ENCODE assay signal across 8 cellular contexts in genomic region chr16:29811170-29811895, GRCh38. TPM values are rescaled to one million over a fixed set of nuclear protein-coding genes. Genes with fewer than 3 reads are reported as not detected.
DNase-seq lines count a peak whose midpoint lies in the region; ATAC-seq and TF ChIP-seq lines count a peak whose summit lies in the region.

No MANE protein-coding gene starts in this region.

- ATAC-seq in GM21423 (IDR thresholded peaks at IDR 0.05; ENCODE audit: unreplicated experiment) = no peak

- H3K4me3 ChIP-seq in Caco-2 (ENCODE audit: low read depth, low read length) = peak overlapping the region; percentile 73

- peaks cover 7% of the 10 kb centered on the region; the same call in 1 of the 2 replicates for H3K36me3 ChIP-seq in Caco-2 (ENCODE audit: control insufficient read depth, insufficient read depth, low read length)

- no peaks in the 10 kb centered on the region for H3K27me3 ChIP-seq in Caco-2 (replicated peaks; ENCODE audit: control insufficient read depth, insufficient read depth, low read length)

- H3K4me1 Mint-ChIP-seq in Caco-2 (ENCODE audit: low read depth, unreplicated experiment) = peaks cover 37% of the 10 kb centered on the region

- no peak for TF ChIP-seq CTCF in Caco-2 (IDR thresholded peaks at IDR 0.05; ENCODE audit: insufficient read depth in 1 of 2, low read depth in 1 of 2, low read length in 1 of 2, severe bottlenecking in 1 of 2, unreplicated experiment in 1 of 2)

- H3K36me3 Mint-ChIP-seq in Caco-2 (ENCODE audit: insufficient read depth, unreplicated experiment) = peaks cover 62% of the 10 kb centered on the region

- POLR2A ChIA-PET in Caco-2 (lab: Charles Lee) = interaction anchor here (0.7 to 1.0 kb wide), 3 partner anchors 18 to 162 kb away, joined by 3 to 5 read pairs (median 3); partner anchors contain the start of genes KIF22 and TAOK2

- peak overlapping the region; percentile 93 for H3K27ac Mint-ChIP-seq in Caco-2 (ENCODE audit: unreplicated experiment)

- H3K9me3 Mint-ChIP-seq in Caco-2 (ENCODE audit: unreplicated experiment) = no peaks in the 10 kb centered on the region

- peak overlapping the region; percentile 94 for H3K4me3 Mint-ChIP-seq in Caco-2 (ENCODE audit: unreplicated experiment)

- DNase-seq in Caco-2 = peak; percentile 96
- peak; percentile 98 for DNase-seq in H4 (ENCODE audit: low spot score)
- DNase-seq in NCI-H1436 (lab: John Stamatoyannopoulos, UW) = peak; percentile 87
- DNase-seq in T-helper 2 cell = peak in 4 of 5 experiments; percentile 57 to 81 (median 68)
- DNase-seq in brain pericyte (ENCODE audit: low read depth, low spot score) = peak; percentile 84
- peak; percentile 88 for DNase-seq in iPS DF 19.7 (ENCODE audit: low read depth, low spot score)
- peak; percentile 96 for DNase-seq in putamen (ENCODE audit: low spot score)

- H3K4me1 ChIP-seq in Caco-2 = peaks cover 27% of the 10 kb centered on the region

- H3K9me3 ChIP-seq in Caco-2 = no peaks in the 10 kb centered on the region

- intact Hi-C loops in Caco-2 (cut with micrococcal nuclease; ENCODE audit: unreplicated experiment) = loop anchor here (10.0 kb wide), 1 partner anchor 183 kb away; the partner anchor contains the start of genes HIRIP3 and INO80E

- BruUV-seq in Caco-2 (replicated peaks; lab: Mats Ljungman, UMichigan) = no TSS peak

- CTCF ChIA-PET in Caco-2 (lab: Charles Lee) = interaction anchor here (0.7 to 1.6 kb wide), 2 partner anchors 18 to 37 kb away, joined by 3 to 5 read pairs; no protein-coding TSS in a partner anchor

- H3K27me3 Mint-ChIP-seq in Caco-2 (ENCODE audit: insufficient read depth, unreplicated experiment) = no peaks in the 10 kb centered on the region

RNA-seq across cellular contexts. Expression of gene PRRT2, which starts 0.7 kb away (rescaled TPM):
- 3.6 and 3.9 TPM in 2 replicates for total RNA-seq in Caco-2 (2022)
- total RNA-seq in H4 (2014; rRNA removed; shearing (Covaris generic)) = 0.14 and 1.0 TPM in 2 replicates

RNA-seq across cellular contexts. Expression of gene PAGR1, which starts 4.6 kb away (rescaled TPM):
- total RNA-seq in Caco-2 (2022) = 31.4 and 33.0 TPM in 2 replicates
- total RNA-seq in H4 (2014; rRNA removed; shearing (Covaris generic)) = 43.4 and 46.3 TPM in 2 replicates

RNA-seq across cellular contexts. Expression of gene MAZ, which starts 5.0 kb away (rescaled TPM):
- total RNA-seq in Caco-2 (2022) = 299 and 317 TPM in 2 replicates
- 84.6 and 135 TPM in 2 replicates for total RNA-seq in H4 (2014; rRNA removed; shearing (Covaris generic))

RNA-seq across cellular contexts. Expression of gene MVP, which starts 8.9 kb away (rescaled TPM):
- total RNA-seq in Caco-2 (2022) = 62.9 and 72.5 TPM in 2 replicates
- total RNA-seq in H4 (2014; rRNA removed; shearing (Covaris generic)) = 83.0 and 87.2 TPM in 2 replicates

RNA-seq across cellular contexts. Expression of gene KIF22, which starts 20.8 kb away (rescaled TPM):
- 134 and 152 TPM in 2 replicates for total RNA-seq in Caco-2 (2022)
- total RNA-seq in H4 (2014; rRNA removed; shearing (Covaris generic)) = 60.9 and 72.7 TPM in 2 replicates
